ENCODE assay signal across 1 cellular context in genomic region chr4:39354178-39354503, GRCh38.
TF ChIP-seq lines count a peak whose summit lies in the region.

No MANE protein-coding gene starts in this region.

TF ChIP-seq in endothelial cell of umbilical vein, 7 proteins besides CTCF, POLR2A, EP300 and RAD21 (continued from another document):
- TF ChIP-seq MAX (IDR thresholded peaks at IDR 0.05; ENCODE audit: insufficient read depth, insufficient read length) (no peak), EZH2 (IDR thresholded peaks at IDR 0.05; ENCODE audit: borderline replicate concordance, low read depth, low read length, severe bottlenecking) (no peak), JUN (IDR thresholded peaks at IDR 0.05; ENCODE audit: borderline replicate concordance, insufficient read depth, insufficient read length, low read depth) (no peak), MYC (IDR thresholded peaks at IDR 0.05; ENCODE audit: low read depth, low read length) (no peak), FOS (IDR thresholded peaks at IDR 0.05; ENCODE audit: borderline replicate concordance, insufficient read depth, low read length) (no peak), GATA2 (IDR thresholded peaks at IDR 0.05; ENCODE audit: insufficient read depth, insufficient read length, low read depth, low read length) (no peak)
